In genomic region chr22:48256776-48257689, GRCh38 we compare ENCODE assay signal across 19 cellular contexts.
"Had no signal": no experiment of that assay in that cellular context is flagged by ENCODE, and none has a peak within 500 bp of the region (broad histone marks: within the 10 kb centered on the region; RNA-seq: fewer than 3 reads in every experiment).

No MANE protein-coding gene starts in this region.

- H3K36me3 ChIP-seq: Peyer's patch had no signal

- H3K27ac ChIP-seq: Peyer's patch had no signal

- H3K9me3 Mint-ChIP-seq: activated CD8-positive, alpha-beta T cell treated with anti-CD3 and anti-CD28 coated beads for 36 hours; activated naive CD4-positive, alpha-beta T cell treated with anti-CD3 and anti-CD28 coated beads, Interleukin-2, amount 50 U/mL, for 24 hours; activated T-cell treated with anti-CD3 and anti-CD28 coated beads, Interleukin-2, amount 50 U/mL, for 72 hours; activated T-helper 2 cell treated with anti-CD3 and anti-CD28 coated beads, Interferon-gamma antibody, Interleukin-2, Interleukin-4, amounts not matched to agents 10 μg/mL and 5 μg/mL and 100 μg/mL, durations not matched to agents 14 hours and 24 hours and 36 hours; central memory CD8-positive, alpha-beta T cell; T-helper 1 cell treated with Interleukin-12 subunit alpha and Interleukin-12 subunit beta and Interleukin-4 antibody, amounts not matched to agents 30 μg/mL and 1 μg/mL, for 36 hours had no signal

- H3K4me1 Mint-ChIP-seq: activated naive CD4-positive, alpha-beta T cell treated with anti-CD3 and anti-CD28 coated beads, Interleukin-2, amount 50 U/mL, for 24 hours; central memory CD8-positive, alpha-beta T cell had no signal

- H3K9me3 ChIP-seq: Peyer's patch had no signal

- H3K36me3 Mint-ChIP-seq: activated naive CD4-positive, alpha-beta T cell treated with anti-CD3 and anti-CD28 coated beads, Interleukin-2, amount 50 U/mL, for 24 hours had no signal

- H3K27ac Mint-ChIP-seq: activated CD8-positive, alpha-beta T cell treated with anti-CD3 and anti-CD28 coated beads for 36 hours; activated naive CD4-positive, alpha-beta T cell treated with anti-CD3 and anti-CD28 coated beads, Interleukin-2, amount 50 U/mL, for 24 hours; activated T-cell treated with anti-CD3 and anti-CD28 coated beads, Interleukin-2, amount 50 U/mL, for 72 hours; activated T-helper 2 cell treated with anti-CD3 and anti-CD28 coated beads, Interferon-gamma antibody, Interleukin-2, Interleukin-4, amounts not matched to agents 10 μg/mL and 5 μg/mL and 100 μg/mL, durations not matched to agents 14 hours and 24 hours and 36 hours; T-helper 1 cell treated with Interleukin-12 subunit alpha and Interleukin-12 subunit beta and Interleukin-4 antibody, amounts not matched to agents 30 μg/mL and 1 μg/mL, for 36 hours had no signal

- DNase-seq: activated CD4-positive, CD25-positive, alpha-beta regulatory T cell; activated CD8-positive, alpha-beta memory T cell treated with anti-CD3 and anti-CD28 coated beads, Interleukin-2, amount 50 U/mL, for 4 hours; activated CD8-positive, alpha-beta T cell treated with anti-CD3 and anti-CD28 coated beads for 36 hours; activated naive CD4-positive, alpha-beta T cell; activated T-cell treated with anti-CD3 and anti-CD28 coated beads, Interleukin-2, amount 50 U/mL, for 72 hours; aorta; MM.1S; NCI-H1105; NCI-H1436; NCI-H2029 treated with DMSO at 0.1 percent for 48 hours; NCI-H510A treated with DMSO at 0.1 percent for 48 hours; NCI-H69; Peyer's patch; SHP77 had no signal

- H3K4me3 Mint-ChIP-seq: activated CD8-positive, alpha-beta T cell treated with anti-CD3 and anti-CD28 coated beads for 36 hours; activated naive CD4-positive, alpha-beta T cell treated with anti-CD3 and anti-CD28 coated beads, Interleukin-2, amount 50 U/mL, for 24 hours; activated T-cell treated with anti-CD3 and anti-CD28 coated beads, Interleukin-2, amount 50 U/mL, for 72 hours; central memory CD8-positive, alpha-beta T cell; T-helper 1 cell treated with Interleukin-12 subunit alpha and Interleukin-12 subunit beta and Interleukin-4 antibody, amounts not matched to agents 30 μg/mL and 1 μg/mL, for 36 hours had no signal

- ATAC-seq: activated CD8-positive, alpha-beta T cell treated with anti-CD3 and anti-CD28 coated beads for 36 hours; activated T-cell treated with anti-CD3 and anti-CD28 coated beads, Interleukin-2, amount 50 U/mL, for 72 hours; K562 had no signal

- H3K27me3 ChIP-seq: Peyer's patch had no signal

- H3K4me1 ChIP-seq: Peyer's patch had no signal

- H3K4me3 ChIP-seq: K562, Peyer's patch had no signal
